ENCODE assay signal across 8 cellular contexts in the genomic region with DNA sequence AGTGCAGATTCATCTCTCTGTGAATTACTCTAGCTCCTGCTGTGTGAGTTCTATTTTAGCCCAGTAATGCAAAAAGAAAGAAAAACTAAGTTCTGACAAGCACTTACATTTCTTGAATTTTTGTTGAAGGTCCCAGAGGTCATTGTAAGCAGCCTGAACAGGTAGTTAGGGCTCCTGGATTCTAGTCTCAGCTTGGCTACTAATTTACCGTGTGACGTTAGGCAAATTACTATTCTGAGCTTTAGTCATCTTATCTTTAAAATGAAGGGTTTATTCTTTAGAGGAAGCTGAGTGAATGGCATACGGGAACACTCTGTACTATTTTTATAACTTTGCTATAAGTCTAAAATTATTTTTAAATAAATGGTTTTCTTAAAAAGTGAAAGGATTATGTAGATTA.
DNase-seq lines count a peak whose midpoint lies in the region; ATAC-seq and TF ChIP-seq lines count a peak whose summit lies in the region.
"Not testable (repeated sequence)": the region's sequence is repeated elsewhere in the genome, so short reads cannot be mapped to it uniquely, and the experiment has no call there.

No MANE protein-coding gene starts in this region.

- not testable (repeated sequence) for H3K36me3 ChIP-seq in GM23248 (ENCODE audit: low read depth); lung (ENCODE audit: control insufficient read depth in 2 of 2, insufficient read depth in 2 of 2, low read length in 2 of 2); psoas muscle (ENCODE audit: insufficient read depth in 1 of 2, low read depth in 1 of 2); tibial artery

- H3K9me3 ChIP-seq in GM23248 (ENCODE audit: low read depth); right cardiac atrium (ENCODE audit: control insufficient read depth, low read length); lung (ENCODE audit: control insufficient read depth in 2 of 2, insufficient read depth in 1 of 2, low read length in 1 of 2); psoas muscle; tibial artery: not testable (repeated sequence)

- not testable (repeated sequence) for H3F3A ChIP-seq in GM23248 (ENCODE audit: insufficient read depth)

- ATAC-seq in activated CD8-positive, alpha-beta T cell treated with anti-CD3 and anti-CD28 coated beads for 36 hours: peak; percentile 11
- peak; percentile 66 for ATAC-seq in Right ventricle myocardium superior (ENCODE audit: poor library complexity)
- ATAC-seq in right cardiac atrium: peak; percentile 17 to 18
- peak; percentile 55 for ATAC-seq in lung (ENCODE audit: insufficient read depth, low FRiP score)
- ATAC-seq in psoas muscle: peak in 3 of 4 donors; percentile 13 to 29 (median 21)

- in situ Hi-C loops in GM23248 (cut with MboI): not testable (repeated sequence)

- H2AFZ ChIP-seq in GM23248: not testable (repeated sequence)

- not testable (repeated sequence) for TF ChIP-seq CTCF in activated CD8-positive, alpha-beta T cell treated with anti-CD3 and anti-CD28 coated beads for 36 hours (IDR thresholded peaks at IDR 0.05); coronary artery (IDR thresholded peaks at IDR 0.05); lung (IDR thresholded peaks at IDR 0.05; ENCODE audit: control extremely low read depth, extremely low read depth); psoas muscle (IDR thresholded peaks at IDR 0.05); tibial artery (IDR thresholded peaks at IDR 0.05)

- not testable (repeated sequence) for H3K27me3 ChIP-seq in GM23248 (replicated peaks; ENCODE audit: insufficient read depth); right cardiac atrium (ENCODE audit: control insufficient read depth, insufficient read depth); lung (ENCODE audit: control insufficient read depth, insufficient read depth); psoas muscle (ENCODE audit: insufficient read depth in 3 of 3, low read length in 2 of 3); tibial artery

- CTCF ChIA-PET in activated CD8-positive, alpha-beta T cell treated with anti-CD3 and anti-CD28 coated beads for 36 hours (lab: Charles Lee): not testable (repeated sequence)

- not testable (repeated sequence) for H3K4me2 ChIP-seq in GM23248 (ENCODE audit: unreplicated experiment)

- H3K27ac Mint-ChIP-seq in activated CD8-positive, alpha-beta T cell treated with anti-CD3 and anti-CD28 coated beads for 36 hours: not testable (repeated sequence)

- H4K20me1 ChIP-seq in GM23248 (ENCODE audit: insufficient read depth): not testable (repeated sequence)

- peak overlapping the region; percentile 63 for H3K27ac ChIP-seq in GM23248
- peak overlapping the region; percentile 60 to 69 for H3K27ac ChIP-seq in coronary artery
- H3K27ac ChIP-seq in right cardiac atrium (ENCODE audit: low read length); lung (ENCODE audit: low read depth in 1 of 2, low read length in 1 of 2): not testable (repeated sequence)
- H3K27ac ChIP-seq in psoas muscle: peak overlapping the region; percentile 81
- peak overlapping the region; percentile 70 to 78 for H3K27ac ChIP-seq in tibial artery

- H3K9me2 ChIP-seq in GM23248 (ENCODE audit: insufficient read depth): not testable (repeated sequence)

- not testable (repeated sequence) for H3K27me3 Mint-ChIP-seq in activated CD8-positive, alpha-beta T cell treated with anti-CD3 and anti-CD28 coated beads for 36 hours

- WGBS in GM23248 (ENCODE audit: low coverage in 1 of 2, low lambda C conversion rate in 2 of 2, missing lambda C conversion rate in 2 of 2), 2 experiments: no CpG with 5 or more reads among the region's 3 CpGs
- WGBS in right cardiac atrium: no CpG with 5 or more reads among the region's 3 CpGs
- WGBS in lung, 2 donors: no CpG with 5 or more reads among the region's 3 CpGs
- no CpG with 5 or more reads among the region's 3 CpGs for WGBS in psoas muscle, 3 donors

- not testable (repeated sequence) for H3K4me3 ChIP-seq in GM23248; coronary artery; right cardiac atrium (ENCODE audit: low read length); lung; tibial artery
- H3K4me3 ChIP-seq in psoas muscle: peak overlapping the region; percentile 25

- H3K79me2 ChIP-seq in GM23248 (ENCODE audit: insufficient read depth): not testable (repeated sequence)

- H3K36me3 Mint-ChIP-seq in activated CD8-positive, alpha-beta T cell treated with anti-CD3 and anti-CD28 coated beads for 36 hours (ENCODE audit: low read depth): not testable (repeated sequence)

- H3K9me3 Mint-ChIP-seq in activated CD8-positive, alpha-beta T cell treated with anti-CD3 and anti-CD28 coated beads for 36 hours: not testable (repeated sequence)

- H3K4me3 Mint-ChIP-seq in activated CD8-positive, alpha-beta T cell treated with anti-CD3 and anti-CD28 coated beads for 36 hours: not testable (repeated sequence)

- not testable (repeated sequence) for H3K4me1 ChIP-seq in GM23248 (ENCODE audit: insufficient read depth); right cardiac atrium (ENCODE audit: control insufficient read depth, insufficient read depth, low read length); lung (ENCODE audit: control insufficient read depth in 2 of 2, insufficient read depth in 2 of 2, low read length in 2 of 2); psoas muscle; tibial artery

- POLR2A ChIA-PET in activated CD8-positive, alpha-beta T cell treated with anti-CD3 and anti-CD28 coated beads for 36 hours (lab: Charles Lee): not testable (repeated sequence)

- not testable (repeated sequence) for H3K9ac ChIP-seq in GM23248

- H3K4me1 Mint-ChIP-seq in activated CD8-positive, alpha-beta T cell treated with anti-CD3 and anti-CD28 coated beads for 36 hours (ENCODE audit: low read depth): not testable (repeated sequence)

- intact Hi-C loops in activated CD8-positive, alpha-beta T cell treated with anti-CD3 and anti-CD28 coated beads for 36 hours (cut with micrococcal nuclease); Right ventricle myocardium superior (cut with DNase I); right cardiac atrium (cut with DNase I); psoas muscle (cut with DNase I); tibial artery (cut with DNase I; ENCODE audit: low total_unique reads): not testable (repeated sequence)

- not testable (repeated sequence) for DNase-seq in GM23248; activated CD8-positive, alpha-beta T cell treated with anti-CD3 and anti-CD28 coated beads for 36 hours; coronary artery (ENCODE audit: low spot score); Right ventricle myocardium superior; right cardiac atrium; lung (ENCODE audit: low spot score); psoas muscle; tibial artery

Comparison
In these comparisons a context has a peak if more than half of its experiments do, and no peak if none do; other contexts are left out.
1. ATAC-seq: peak in every context shown above with its lines; median percentile 66 in Right ventricle myocardium superior; 55 in lung; 21 in psoas muscle; 18 in right cardiac atrium; 11 in activated CD8-positive, alpha-beta T cell treated with anti-CD3 and anti-CD28 coated beads for 36 hours.